In genomic region chr2:161971532-161971931, GRCh38 we compare ENCODE assay signal across 13 cellular contexts.
DNase-seq lines count a peak whose midpoint lies in the region; ATAC-seq and TF ChIP-seq lines count a peak whose summit lies in the region.
"Had no signal": no experiment of that assay in that cellular context is flagged by ENCODE, and none has a peak within 500 bp of the region (broad histone marks: within the 10 kb centered on the region; RNA-seq: fewer than 3 reads in every experiment).

No MANE protein-coding gene starts in this region.

- intact Hi-C loops in dorsolateral prefrontal cortex (cut with DNase I) (no loop called here), spleen (cut with DNase I; ENCODE audit: low total_unique reads) (no loop called here)

- no peak for DNase-seq in DND-41
- peak; percentile 8 for DNase-seq in H7
- peak in 7 of 10 donors; percentile 39 to 74 (median 55) for DNase-seq in dorsolateral prefrontal cortex
- DNase-seq in spleen = no peak
- DNase-seq in T-helper 2 cell = no peak
- DNase-seq in T-helper 17 cell = no peak
- DNase-seq: BE2C; CD4-positive, alpha-beta memory T cell; DMS79; EL; IMR-90 had no signal

- TF ChIP-seq POLR2A in spleen (IDR thresholded peaks at IDR 0.05) = no peak

- peaks cover 2% of the 10 kb centered on the region for H3K36me3 Mint-ChIP-seq in T-helper 17 cell (ENCODE audit: low read depth)
- H3K36me3 Mint-ChIP-seq: CD4-positive, alpha-beta memory T cell had no signal

- H3K9me3 ChIP-seq in DND-41 (ENCODE audit: insufficient read depth, low read length, severe bottlenecking) (no peaks in the 10 kb centered on the region), spleen (no peaks in the 10 kb centered on the region), T-helper 17 cell (ENCODE audit: control insufficient read depth, low read length, poor library complexity, severe bottlenecking) (peaks cover 2% of the 10 kb centered on the region)
- H3K9me3 ChIP-seq: BE2C had no signal

- no peak overlapping the region for H3K4me2 ChIP-seq in DND-41 (ENCODE audit: insufficient read depth, low read length)

- H3K36me3 ChIP-seq in DND-41 (ENCODE audit: insufficient read depth, low read length) (no peaks in the 10 kb centered on the region), H7 (replicated peaks; ENCODE audit: control insufficient read depth, insufficient read depth, low read length) (no peaks in the 10 kb centered on the region), spleen (no peaks in the 10 kb centered on the region)
- H3K36me3 ChIP-seq: BE2C had no signal

- H3K27me3 ChIP-seq in DND-41 (ENCODE audit: insufficient read depth, low read length, poor library complexity) = no peaks in the 10 kb centered on the region
- H3K27me3 ChIP-seq in H7 (ENCODE audit: control insufficient read depth, insufficient read depth, low read length) = no peaks in the 10 kb centered on the region
- no peaks in the 10 kb centered on the region for H3K27me3 ChIP-seq in dorsolateral prefrontal cortex
- no peaks in the 10 kb centered on the region for H3K27me3 ChIP-seq in spleen (replicated peaks in 1 of 7)
- H3K27me3 ChIP-seq: BE2C had no signal

- H4K20me1 ChIP-seq in DND-41 (ENCODE audit: insufficient read depth, low read length) = no peaks in the 10 kb centered on the region

- 0 out of 2 replicates have a peak overlapping the region, but pooled peaks have one; percentile 29 for H2AFZ ChIP-seq in DND-41 (ENCODE audit: low read depth, low read length)

- peaks cover 12% of the 10 kb centered on the region for H3K4me1 Mint-ChIP-seq in T-helper 17 cell

- H3K27me3 Mint-ChIP-seq in T-helper 17 cell = no peaks in the 10 kb centered on the region
- H3K27me3 Mint-ChIP-seq: CD4-positive, alpha-beta memory T cell had no signal

- no peak overlapping the region for H3K4me3 Mint-ChIP-seq in T-helper 17 cell

- peaks cover 45% of the 10 kb centered on the region for H3K4me1 ChIP-seq in DND-41 (ENCODE audit: insufficient read depth, low read length)
- H3K4me1 ChIP-seq in spleen = peaks cover 0 to 13% (median 5%) of the 10 kb centered on the region in 6 donors
- H3K4me1 ChIP-seq: BE2C had no signal

- TF ChIP-seq CTCF in DND-41 (IDR thresholded peaks at IDR 0.05; ENCODE audit: borderline replicate concordance, extremely low read depth, low read length, poor library complexity, severe bottlenecking) (no peak), dorsolateral prefrontal cortex (IDR thresholded peaks at IDR 0.05 in 54 of 56, conservative IDR thresholded peaks at IDR 0.05 in 2 of 56; ENCODE audit: low read depth in 1 of 56, partially characterized antibody in 56 of 56) (no peak), spleen (IDR thresholded peaks at IDR 0.05 in 8 of 11, conservative IDR thresholded peaks at IDR 0.05 in 3 of 11) (no peak)

- H3K4me3 ChIP-seq in DND-41 (ENCODE audit: low read depth in 1 of 2, low read length in 2 of 2) (no peak overlapping the region), H7 (ENCODE audit: insufficient read depth, low read depth, low read length) (no peak overlapping the region), dorsolateral prefrontal cortex (no peak overlapping the region), spleen (no peak overlapping the region)

- no peak overlapping the region for H3K9ac ChIP-seq in DND-41 (ENCODE audit: low read depth, low read length)

- H3K27ac Mint-ChIP-seq in T-helper 17 cell = no peak overlapping the region

- no peaks in the 10 kb centered on the region for H3K79me2 ChIP-seq in DND-41 (ENCODE audit: insufficient read depth, low read length)

- WGBS in spleen, 5 donors = 81 to 93% (median 89%) methylated on average over 9 of the region's 9 CpGs

- no peak for ATAC-seq in DND-41 (ENCODE audit: insufficient read depth, low read depth)
- no peak for ATAC-seq in T-helper 17 cell
- ATAC-seq in HG02588 (IDR thresholded peaks at IDR 0.05; ENCODE audit: unreplicated experiment) = no peak

- H3K27ac ChIP-seq in DND-41 (ENCODE audit: low read length) = peak overlapping the region; percentile 28; the same call in 1 of the 2 replicates
- H3K27ac ChIP-seq in dorsolateral prefrontal cortex = peak overlapping the region in 37 of 59 donors; percentile 1 to 75 (median 48)
- H3K27ac ChIP-seq in spleen = peak overlapping the region in 5 of 8 donors; percentile 22 to 65 (median 48)
- H3K27ac ChIP-seq: C4-2B had no signal

Comparison
In these comparisons a context has a peak if more than half of its experiments do, and no peak if none do; other contexts are left out.
1. DNase-seq: peak in H7 (single experiment) and dorsolateral prefrontal cortex (7 of 10); none in DND-41 (single experiment), spleen (single experiment), T-helper 2 cell (0 of 5) and T-helper 17 cell (0 of 3).
2. Peak in every context shown above with its lines, with median percentiles within 50 percentile points of each other: H3K27ac ChIP-seq.